ENCODE assay signal across 8 cellular contexts in genomic region chr14:74362361-74362915, GRCh38. TPM values are rescaled to one million over a fixed set of nuclear protein-coding genes. Genes with fewer than 3 reads are reported as not detected.
DNase-seq lines count a peak whose midpoint lies in the region; ATAC-seq and TF ChIP-seq lines count a peak whose summit lies in the region.

No MANE protein-coding gene starts in this region.

- H3K27me3 ChIP-seq in AG04450 (ENCODE audit: control insufficient read depth, insufficient read depth, low read length): peaks cover 38% of the 10 kb centered on the region

- peak overlapping the region; percentile 31 for H3K27ac ChIP-seq in AG04450 (ENCODE audit: low read depth, low read length)

- peak; percentile 34 for DNase-seq in AG04450 (ENCODE audit: low read depth, low spot score)
- peak; percentile 85 for DNase-seq in GM20000 (ENCODE audit: low spot score)
- DNase-seq in NCI-H345 (lab: John Stamatoyannopoulos, UW): peak; percentile 77
- DNase-seq in activated CD4-positive, alpha-beta T cell treated with anti-CD3 and anti-CD28 coated beads for 24 hours (ENCODE audit: low read depth in 2 of 2): peak; percentile 39 to 58
- peak; percentile 68 for DNase-seq in cerebellum (ENCODE audit: low spot score)
- DNase-seq in left lobe of liver (ENCODE audit: low spot score): peak; percentile 75
- DNase-seq in stimulated activated CD4-positive, alpha-beta T cell treated with anti-CD3 and anti-CD28 coated beads, Interleukin-4, amount 100 ng/mL, for 24 hours: peak; percentile 73

- POLR2A ChIA-PET in AG04450 (lab: Yijun Ruan, JAX): no interaction called here

- H3K9me3 ChIP-seq in AG04450 (ENCODE audit: control insufficient read depth, insufficient read depth, low read length): no peaks in the 10 kb centered on the region; the same call in 1 of the 2 replicates

- TF ChIP-seq CTCF in AG04450 (IDR thresholded peaks at IDR 0.05; ENCODE audit: low read depth, low read length): peak; percentile 98
- peak; percentile 87 for TF ChIP-seq CTCF in GM20000 (IDR thresholded peaks at IDR 0.05; ENCODE audit: extremely low read depth, missing control alignments)

- no peak overlapping the region for H3K4me3 ChIP-seq in AG04450 (ENCODE audit: low read depth, low read length)

- ATAC-seq in left lobe of liver: peak; percentile 99
- no peak for ATAC-seq in GM19467 (IDR thresholded peaks at IDR 0.05; ENCODE audit: unreplicated experiment)

- CTCF ChIA-PET in AG04450 (lab: Charles Lee): interaction anchor here (0.6 to 3.1 kb wide), 4 partner anchors 97 to 500 kb away, joined by 3 to 42 read pairs (median 4); no protein-coding TSS in a partner anchor

RNA-seq across cellular contexts. Expression of gene VRTN, which starts 14.2 kb away (rescaled TPM):
- polyA plus RNA-seq in AG04450 (2011; rRNA removed): not detected in 2 replicates
- polyA minus RNA-seq in AG04450 (2011; rRNA and poly(A)+ RNA removed): not detected in 2 replicates
- not detected for total RNA-seq in cerebellum
- 0.08 TPM for total RNA-seq in left lobe of liver

RNA-seq across cellular contexts. Expression of gene ABCD4, which starts 59.7 kb away (rescaled TPM):
- 13.3 and 14.7 TPM in 2 replicates for polyA plus RNA-seq in AG04450 (2011; rRNA removed)
- 21.5 and 23.3 TPM in 2 replicates for polyA minus RNA-seq in AG04450 (2011; rRNA and poly(A)+ RNA removed)
- 42.6 TPM for total RNA-seq in cerebellum
- total RNA-seq in left lobe of liver: 39.7 TPM

Comparison
In these comparisons a context has a peak if more than half of its experiments do, and no peak if none do; other contexts are left out.
1. DNase-seq: peak in every context shown above with its lines; median percentile 85 in GM20000; 77 in NCI-H345; 75 in left lobe of liver; 73 in stimulated activated CD4-positive, alpha-beta T cell treated with anti-CD3 and anti-CD28 coated beads, Interleukin-4, amount 100 ng/mL, for 24 hours; 68 in cerebellum; 48 in activated CD4-positive, alpha-beta T cell treated with anti-CD3 and anti-CD28 coated beads for 24 hours; 34 in AG04450.